Comparison of ENCODE assay signal across 22 cellular contexts in genomic region chr3:69300296-69300695, GRCh38.
DNase-seq lines count a peak whose midpoint lies in the region; ATAC-seq and TF ChIP-seq lines count a peak whose summit lies in the region.
"Had no signal": no experiment of that assay in that cellular context is flagged by ENCODE, and none has a peak within 500 bp of the region (broad histone marks: within the 10 kb centered on the region; RNA-seq: fewer than 3 reads in every experiment).

No MANE protein-coding gene starts in this region.

- ATAC-seq in Right ventricle myocardium superior (ENCODE audit: poor library complexity) = peak; percentile 26
- ATAC-seq in heart left ventricle = no peak
- ATAC-seq in lung (ENCODE audit: insufficient read depth, low FRiP score) = peak; percentile 49
- ATAC-seq in gastroesophageal sphincter = no peak

- no peaks in the 10 kb centered on the region for H3K9me3 ChIP-seq in heart left ventricle
- H3K9me3 ChIP-seq in lung (ENCODE audit: control insufficient read depth in 2 of 2, insufficient read depth in 1 of 2, low read length in 1 of 2) = no peaks in the 10 kb centered on the region
- no peaks in the 10 kb centered on the region for H3K9me3 ChIP-seq in HAP-1
- no peaks in the 10 kb centered on the region for H3K9me3 ChIP-seq in gastroesophageal sphincter
- H3K9me3 ChIP-seq: BE2C had no signal

- no peak overlapping the region for H3K4me3 ChIP-seq in heart left ventricle
- no peak overlapping the region for H3K4me3 ChIP-seq in lung
- H3K4me3 ChIP-seq in HAP-1 = no peak overlapping the region
- no peak overlapping the region for H3K4me3 ChIP-seq in gastroesophageal sphincter

- no peaks in the 10 kb centered on the region for H3K27me3 ChIP-seq in heart left ventricle
- no peaks in the 10 kb centered on the region for H3K27me3 ChIP-seq in lung (ENCODE audit: control insufficient read depth, insufficient read depth)
- no peaks in the 10 kb centered on the region for H3K27me3 ChIP-seq in HAP-1 (ENCODE audit: low read depth)
- H3K27me3 ChIP-seq in gastroesophageal sphincter = no peaks in the 10 kb centered on the region
- H3K27me3 ChIP-seq: BE2C had no signal

- WGBS in heart left ventricle, 4 donors = 47 to 59% (median 56%) methylated on average over 2 of the region's 2 CpGs
- 67 to 92% methylated on average over 2 of the region's 2 CpGs for WGBS in lung, 2 donors
- 82 to 86% methylated on average over 2 of the region's 2 CpGs for WGBS in gastroesophageal sphincter (ENCODE audit: low coverage in 1 of 2), 2 donors

- H3K27ac ChIP-seq in heart left ventricle (no peak overlapping the region), lung (ENCODE audit: low read depth in 1 of 2, low read length in 1 of 2) (no peak overlapping the region), gastroesophageal sphincter (no peak overlapping the region)
- H3K27ac ChIP-seq: 22Rv1, KMS-11 had no signal

- DNase-seq in Right ventricle myocardium superior (no peak), heart left ventricle (no peak), dermis blood vessel endothelial cell (peak; percentile 19), lung (ENCODE audit: low spot score) (no peak), globus pallidus (ENCODE audit: low spot score) (no peak), HAP-1 (ENCODE audit: low spot score in 2 of 2) (no peak), inferior parietal cortex (ENCODE audit: extremely low spot score) (no peak)
- DNase-seq: BE2C; CD4-positive, CD25-positive, alpha-beta regulatory T cell; COR-L47; DMS153; GF-D8; NCI-H1417; NCI-H187; NCI-H2107; NCI-H510A treated with DMSO at 0.1 percent for 48 hours; NCI-H774; OCI-M1; SHP77 treated with DMSO at 0.1 percent for 48 hours had no signal

- H3K4me1 ChIP-seq in heart left ventricle = peaks cover 0 to 14% (median 0%) of the 10 kb centered on the region in 12 donors
- H3K4me1 ChIP-seq in lung (ENCODE audit: control insufficient read depth in 2 of 2, insufficient read depth in 2 of 2, low read length in 2 of 2) = peaks cover 0 to 4% of the 10 kb centered on the region in 2 donors
- no peaks in the 10 kb centered on the region for H3K4me1 ChIP-seq in HAP-1
- no peaks in the 10 kb centered on the region for H3K4me1 ChIP-seq in gastroesophageal sphincter
- H3K4me1 ChIP-seq: BE2C had no signal

- no peak for TF ChIP-seq EP300 in gastroesophageal sphincter (IDR thresholded peaks at IDR 0.05)

- no peak for TF ChIP-seq POLR2A in heart left ventricle (IDR thresholded peaks at IDR 0.05)
- no peak for TF ChIP-seq POLR2A in gastroesophageal sphincter (IDR thresholded peaks at IDR 0.05)

- intact Hi-C loops in Right ventricle myocardium superior (cut with DNase I) (no loop called here), heart left ventricle (cut with DNase I) (no loop called here)

- peaks cover 0 to 62% (median 21%) of the 10 kb centered on the region in 9 donors for H3K36me3 ChIP-seq in heart left ventricle
- peaks cover 0 to 14% of the 10 kb centered on the region in 2 donors for H3K36me3 ChIP-seq in lung (ENCODE audit: control insufficient read depth in 2 of 2, insufficient read depth in 2 of 2, low read length in 2 of 2)
- no peaks in the 10 kb centered on the region for H3K36me3 ChIP-seq in HAP-1 (replicated peaks)
- H3K36me3 ChIP-seq in gastroesophageal sphincter = no peaks in the 10 kb centered on the region
- H3K36me3 ChIP-seq: BE2C had no signal

- no peak for TF ChIP-seq CTCF in heart left ventricle (IDR thresholded peaks at IDR 0.05)
- no peak for TF ChIP-seq CTCF in lung (IDR thresholded peaks at IDR 0.05; ENCODE audit: control extremely low read depth, extremely low read depth)
- no peak for TF ChIP-seq CTCF in gastroesophageal sphincter (IDR thresholded peaks at IDR 0.05)

- in situ Hi-C loops in HAP-1 (cut with MboI; ENCODE audit: low sequenced_read_pairs) = loop anchor here (25.0 kb wide), 1 partner anchor 637 kb away; no protein-coding TSS in a partner anchor

Comparison
In these comparisons a context has a peak if more than half of its experiments do, and no peak if none do; other contexts are left out.
1. ATAC-seq: peak in Right ventricle myocardium superior (single experiment) and lung (single experiment); none in heart left ventricle (0 of 4) and gastroesophageal sphincter (single experiment).